8 cellular contexts compared by ENCODE assay signal in the genomic region with DNA sequence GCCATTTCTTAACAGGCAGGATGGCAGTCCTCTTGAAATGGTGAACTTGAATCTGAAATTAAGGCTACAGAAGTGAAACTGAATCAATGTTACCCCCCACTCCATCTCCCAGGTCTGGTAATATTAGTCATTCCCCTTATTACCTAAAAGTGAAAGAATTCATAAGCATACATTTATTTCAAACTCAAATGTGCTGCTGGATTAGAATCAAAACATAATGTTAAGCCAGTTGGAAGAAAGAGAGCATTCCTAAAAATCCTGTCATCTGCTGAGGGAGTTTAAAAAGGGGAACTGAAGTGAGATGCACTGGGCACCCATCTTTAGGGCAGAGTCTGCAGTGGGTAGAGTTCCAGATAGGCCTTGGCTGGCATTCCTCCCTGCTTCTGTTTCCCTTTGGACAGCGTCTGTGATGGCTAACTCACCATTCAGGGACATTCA. TPM values are rescaled to one million over a fixed set of nuclear protein-coding genes. Genes with fewer than 3 reads are reported as not detected.
DNase-seq lines count a peak whose midpoint lies in the region; ATAC-seq and TF ChIP-seq lines count a peak whose summit lies in the region.

No MANE protein-coding gene starts in this region.

- H3K36me3 ChIP-seq in left ventricle myocardium inferior (no peaks in the 10 kb centered on the region), upper lobe of right lung (no peaks in the 10 kb centered on the region)

- peaks cover 72% of the 10 kb centered on the region for H3K4me1 Mint-ChIP-seq in activated T-cell treated with anti-CD3 and anti-CD28 coated beads, Interleukin-2, amount 50 U/mL, for 72 hours (ENCODE audit: low read depth)
- H3K4me1 Mint-ChIP-seq in WTC11, result peaks cover 55% of the 10 kb centered on the region

- peak overlapping the region; percentile 83 to 89 for H3K4me3 Mint-ChIP-seq in activated T-cell treated with anti-CD3 and anti-CD28 coated beads, Interleukin-2, amount 50 U/mL, for 72 hours
- no peak overlapping the region for H3K4me3 Mint-ChIP-seq in WTC11

- peak; percentile 48 to 56 for ATAC-seq in activated T-cell treated with anti-CD3 and anti-CD28 coated beads, Interleukin-2, amount 50 U/mL, for 72 hours (replicated peaks in 1 of 2)
- no peak for ATAC-seq in WTC11
- ATAC-seq in upper lobe of right lung, result peak; percentile 44
- no peak for ATAC-seq in HG02588 (IDR thresholded peaks at IDR 0.05; ENCODE audit: unreplicated experiment)
- no peak for ATAC-seq in left colon

- DNase-seq in activated T-cell treated with anti-CD3 and anti-CD28 coated beads, Interleukin-2, amount 50 U/mL, for 72 hours, result no peak
- DNase-seq in activated T-cell treated with anti-CD3 and anti-CD28 coated beads for 4 hours (no peak), WTC11 (ENCODE audit: low spot score) (no peak), left ventricle myocardium inferior (no peak), upper lobe of right lung (no peak), left colon (no peak)
- DNase-seq in central memory CD4-positive, alpha-beta T cell, result no peak

- H3K36me3 Mint-ChIP-seq in activated T-cell treated with anti-CD3 and anti-CD28 coated beads, Interleukin-2, amount 50 U/mL, for 72 hours (ENCODE audit: insufficient read depth in 2 of 2), result peaks cover 2 to 8% of the 10 kb centered on the region in 2 donors
- peaks cover 7% of the 10 kb centered on the region for H3K36me3 Mint-ChIP-seq in WTC11

- H3K27ac Mint-ChIP-seq in activated T-cell treated with anti-CD3 and anti-CD28 coated beads, Interleukin-2, amount 50 U/mL, for 72 hours, result peak overlapping the region; percentile 98
- peak overlapping the region; percentile 51 for H3K27ac Mint-ChIP-seq in WTC11

- no peaks in the 10 kb centered on the region for H3K27me3 Mint-ChIP-seq in activated T-cell treated with anti-CD3 and anti-CD28 coated beads, Interleukin-2, amount 50 U/mL, for 72 hours (ENCODE audit: low read depth)
- H3K27me3 Mint-ChIP-seq in WTC11 (ENCODE audit: low read depth), result no peaks in the 10 kb centered on the region

- intact Hi-C loops in left ventricle myocardium inferior (cut with micrococcal nuclease) (no loop called here), upper lobe of right lung (cut with DNase I) (no loop called here), left colon (cut with DNase I, micrococcal nuclease) (no loop called here)

- POLR2A ChIA-PET in WTC11 (lab: Charles Lee), result no interaction called here

- H3K9me3 ChIP-seq in left ventricle myocardium inferior (replicated peaks) (no peaks in the 10 kb centered on the region), upper lobe of right lung (no peaks in the 10 kb centered on the region)

- H3K9me3 Mint-ChIP-seq in activated T-cell treated with anti-CD3 and anti-CD28 coated beads, Interleukin-2, amount 50 U/mL, for 72 hours, result no peaks in the 10 kb centered on the region
- H3K9me3 Mint-ChIP-seq in WTC11, result no peaks in the 10 kb centered on the region

- TF ChIP-seq CTCF in WTC11 (IDR thresholded peaks at IDR 0.05) (no peak), left ventricle myocardium inferior (IDR thresholded peaks at IDR 0.05; ENCODE audit: borderline replicate concordance) (no peak), upper lobe of right lung (IDR thresholded peaks at IDR 0.05) (no peak)

- H3K4me3 ChIP-seq in left ventricle myocardium inferior (peak overlapping the region; percentile 55), upper lobe of right lung (no peak overlapping the region)

- CTCF ChIA-PET in WTC11 (lab: Charles Lee), result interaction anchor here (5.2 kb wide), 1 partner anchor 87 kb away, joined by 64 read pairs; no protein-coding TSS in a partner anchor

- no peaks in the 10 kb centered on the region for H3K27me3 ChIP-seq in left ventricle myocardium inferior (ENCODE audit: low read depth)
- H3K27me3 ChIP-seq in upper lobe of right lung, result no peaks in the 10 kb centered on the region

- H3K4me1 ChIP-seq in left ventricle myocardium inferior, result peaks cover 95% of the 10 kb centered on the region
- peaks cover 61% of the 10 kb centered on the region for H3K4me1 ChIP-seq in upper lobe of right lung

- H3K27ac ChIP-seq in left ventricle myocardium inferior (replicated peaks), result peak overlapping the region; percentile 79
- H3K27ac ChIP-seq in upper lobe of right lung, result peak overlapping the region; percentile 65

TF ChIP-seq in WTC11, 78 proteins besides CTCF, POLR2A, EP300 and RAD21 (continues in another document):
- TF ChIP-seq, protein P1, sequence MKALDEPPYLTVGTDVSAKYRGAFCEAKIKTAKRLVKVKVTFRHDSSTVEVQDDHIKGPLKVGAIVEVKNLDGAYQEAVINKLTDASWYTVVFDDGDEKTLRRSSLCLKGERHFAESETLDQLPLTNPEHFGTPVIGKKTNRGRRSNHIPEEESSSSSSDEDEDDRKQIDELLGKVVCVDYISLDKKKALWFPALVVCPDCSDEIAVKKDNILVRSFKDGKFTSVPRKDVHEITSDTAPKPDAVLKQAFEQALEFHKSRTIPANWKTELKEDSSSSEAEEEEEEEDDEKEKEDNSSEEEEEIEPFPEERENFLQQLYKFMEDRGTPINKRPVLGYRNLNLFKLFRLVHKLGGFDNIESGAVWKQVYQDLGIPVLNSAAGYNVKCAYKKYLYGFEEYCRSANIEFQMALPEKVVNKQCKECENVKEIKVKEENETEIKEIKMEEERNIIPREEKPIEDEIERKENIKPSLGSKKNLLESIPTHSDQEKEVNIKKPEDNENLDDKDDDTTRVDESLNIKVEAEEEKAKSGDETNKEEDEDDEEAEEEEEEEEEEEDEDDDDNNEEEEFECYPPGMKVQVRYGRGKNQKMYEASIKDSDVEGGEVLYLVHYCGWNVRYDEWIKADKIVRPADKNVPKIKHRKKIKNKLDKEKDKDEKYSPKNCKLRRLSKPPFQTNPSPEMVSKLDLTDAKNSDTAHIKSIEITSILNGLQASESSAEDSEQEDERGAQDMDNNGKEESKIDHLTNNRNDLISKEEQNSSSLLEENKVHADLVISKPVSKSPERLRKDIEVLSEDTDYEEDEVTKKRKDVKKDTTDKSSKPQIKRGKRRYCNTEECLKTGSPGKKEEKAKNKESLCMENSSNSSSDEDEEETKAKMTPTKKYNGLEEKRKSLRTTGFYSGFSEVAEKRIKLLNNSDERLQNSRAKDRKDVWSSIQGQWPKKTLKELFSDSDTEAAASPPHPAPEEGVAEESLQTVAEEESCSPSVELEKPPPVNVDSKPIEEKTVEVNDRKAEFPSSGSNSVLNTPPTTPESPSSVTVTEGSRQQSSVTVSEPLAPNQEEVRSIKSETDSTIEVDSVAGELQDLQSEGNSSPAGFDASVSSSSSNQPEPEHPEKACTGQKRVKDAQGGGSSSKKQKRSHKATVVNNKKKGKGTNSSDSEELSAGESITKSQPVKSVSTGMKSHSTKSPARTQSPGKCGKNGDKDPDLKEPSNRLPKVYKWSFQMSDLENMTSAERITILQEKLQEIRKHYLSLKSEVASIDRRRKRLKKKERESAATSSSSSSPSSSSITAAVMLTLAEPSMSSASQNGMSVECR (CRISPR knock-in tag; IDR thresholded peaks at IDR 0.05; ENCODE audit: borderline replicate concordance), result no peak
- no peak for TF ChIP-seq JUN (CRISPR knock-in tag; IDR thresholded peaks at IDR 0.05)
- TF ChIP-seq TEAD4 (CRISPR knock-in tag; IDR thresholded peaks at IDR 0.05), result no peak
- TF ChIP-seq KAT7 (CRISPR knock-in tag; IDR thresholded peaks at IDR 0.05; ENCODE audit: borderline replicate concordance), result no peak
- TF ChIP-seq ZNF232 (CRISPR knock-in tag; IDR thresholded peaks at IDR 0.05), result no peak
- TF ChIP-seq, protein P2, sequence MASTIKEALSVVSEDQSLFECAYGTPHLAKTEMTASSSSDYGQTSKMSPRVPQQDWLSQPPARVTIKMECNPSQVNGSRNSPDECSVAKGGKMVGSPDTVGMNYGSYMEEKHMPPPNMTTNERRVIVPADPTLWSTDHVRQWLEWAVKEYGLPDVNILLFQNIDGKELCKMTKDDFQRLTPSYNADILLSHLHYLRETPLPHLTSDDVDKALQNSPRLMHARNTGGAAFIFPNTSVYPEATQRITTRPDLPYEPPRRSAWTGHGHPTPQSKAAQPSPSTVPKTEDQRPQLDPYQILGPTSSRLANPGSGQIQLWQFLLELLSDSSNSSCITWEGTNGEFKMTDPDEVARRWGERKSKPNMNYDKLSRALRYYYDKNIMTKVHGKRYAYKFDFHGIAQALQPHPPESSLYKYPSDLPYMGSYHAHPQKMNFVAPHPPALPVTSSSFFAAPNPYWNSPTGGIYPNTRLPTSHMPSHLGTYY (CRISPR knock-in tag; IDR thresholded peaks at IDR 0.05), result no peak
- TF ChIP-seq, protein P3, sequence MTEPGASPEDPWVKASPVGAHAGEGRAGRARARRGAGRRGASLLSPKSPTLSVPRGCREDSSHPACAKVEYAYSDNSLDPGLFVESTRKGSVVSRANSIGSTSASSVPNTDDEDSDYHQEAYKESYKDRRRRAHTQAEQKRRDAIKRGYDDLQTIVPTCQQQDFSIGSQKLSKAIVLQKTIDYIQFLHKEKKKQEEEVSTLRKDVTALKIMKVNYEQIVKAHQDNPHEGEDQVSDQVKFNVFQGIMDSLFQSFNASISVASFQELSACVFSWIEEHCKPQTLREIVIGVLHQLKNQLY (CRISPR knock-in tag; IDR thresholded peaks at IDR 0.05), result no peak
- TF ChIP-seq, protein P4, sequence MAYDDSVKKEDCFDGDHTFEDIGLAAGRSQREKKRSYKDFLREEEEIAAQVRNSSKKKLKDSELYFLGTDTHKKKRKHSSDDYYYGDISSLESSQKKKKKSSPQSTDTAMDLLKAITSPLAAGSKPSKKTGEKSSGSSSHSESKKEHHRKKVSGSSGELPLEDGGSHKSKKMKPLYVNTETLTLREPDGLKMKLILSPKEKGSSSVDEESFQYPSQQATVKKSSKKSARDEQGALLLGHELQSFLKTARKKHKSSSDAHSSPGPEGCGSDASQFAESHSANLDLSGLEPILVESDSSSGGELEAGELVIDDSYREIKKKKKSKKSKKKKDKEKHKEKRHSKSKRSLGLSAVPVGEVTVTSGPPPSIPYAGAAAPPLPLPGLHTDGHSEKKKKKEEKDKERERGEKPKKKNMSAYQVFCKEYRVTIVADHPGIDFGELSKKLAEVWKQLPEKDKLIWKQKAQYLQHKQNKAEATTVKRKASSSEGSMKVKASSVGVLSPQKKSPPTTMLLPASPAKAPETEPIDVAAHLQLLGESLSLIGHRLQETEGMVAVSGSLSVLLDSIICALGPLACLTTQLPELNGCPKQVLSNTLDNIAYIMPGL (CRISPR knock-in tag; IDR thresholded peaks at IDR 0.05), result no peak

RNA-seq across cellular contexts. Expression of a gene that starts 17.4 kb away (rescaled TPM):
- total RNA-seq in activated T-cell treated with anti-CD3 and anti-CD28 coated beads, Interleukin-2, amount 50 U/mL, for 72 hours, result 10 to 100 TPM; 44.3 to 60.9 TPM
- total RNA-seq in WTC11 (2021), result 66.3 to 71.7 TPM (median 70.0 TPM) in 3 replicates
- 64.3 TPM for total RNA-seq in left ventricle myocardium inferior
- total RNA-seq in upper lobe of right lung, result 87.7 TPM
- 10 to 100 TPM; 74.0 to 84.4 TPM for total RNA-seq in left colon

RNA-seq across cellular contexts. Expression of a gene that starts 17.8 kb away (rescaled TPM):
- total RNA-seq in activated T-cell treated with anti-CD3 and anti-CD28 coated beads, Interleukin-2, amount 50 U/mL, for 72 hours, result 10 to 100 TPM; 23.7 to 24.7 TPM
- 35.6 to 39.2 TPM (median 38.2 TPM) in 3 replicates for total RNA-seq in WTC11 (2021)
- total RNA-seq in left ventricle myocardium inferior, result 26.1 TPM
- 24.8 TPM for total RNA-seq in upper lobe of right lung
- total RNA-seq in left colon, result 10 to 100 TPM in 1 of 2 donors, 1 to 10 TPM in 1; 8.6 to 11.2 TPM

RNA-seq across cellular contexts. Expression of a gene that starts 33.3 kb away (rescaled TPM):
- 1 to 10 TPM; 1.2 to 1.9 TPM for total RNA-seq in activated T-cell treated with anti-CD3 and anti-CD28 coated beads, Interleukin-2, amount 50 U/mL, for 72 hours
- total RNA-seq in WTC11 (2021), result 1.5 to 1.7 TPM (median 1.5 TPM) in 3 replicates
- total RNA-seq in left ventricle myocardium inferior, result 0.30 TPM
- 1.9 TPM for total RNA-seq in upper lobe of right lung
- total RNA-seq in left colon, result 1 to 10 TPM in 1 of 2 donors, under 1 TPM in 1; 0.75 to 1.1 TPM

Comparison
In these comparisons a context has a peak if more than half of its experiments do, and no peak if none do; other contexts are left out.
1. ATAC-seq: peak in activated T-cell treated with anti-CD3 and anti-CD28 coated beads, Interleukin-2, amount 50 U/mL, for 72 hours (2 of 2) and upper lobe of right lung (single experiment); none in WTC11 (single experiment), HG02588 (single experiment) and left colon (single experiment).